ENCODE assay signal across 8 cellular contexts in the genomic region with DNA sequence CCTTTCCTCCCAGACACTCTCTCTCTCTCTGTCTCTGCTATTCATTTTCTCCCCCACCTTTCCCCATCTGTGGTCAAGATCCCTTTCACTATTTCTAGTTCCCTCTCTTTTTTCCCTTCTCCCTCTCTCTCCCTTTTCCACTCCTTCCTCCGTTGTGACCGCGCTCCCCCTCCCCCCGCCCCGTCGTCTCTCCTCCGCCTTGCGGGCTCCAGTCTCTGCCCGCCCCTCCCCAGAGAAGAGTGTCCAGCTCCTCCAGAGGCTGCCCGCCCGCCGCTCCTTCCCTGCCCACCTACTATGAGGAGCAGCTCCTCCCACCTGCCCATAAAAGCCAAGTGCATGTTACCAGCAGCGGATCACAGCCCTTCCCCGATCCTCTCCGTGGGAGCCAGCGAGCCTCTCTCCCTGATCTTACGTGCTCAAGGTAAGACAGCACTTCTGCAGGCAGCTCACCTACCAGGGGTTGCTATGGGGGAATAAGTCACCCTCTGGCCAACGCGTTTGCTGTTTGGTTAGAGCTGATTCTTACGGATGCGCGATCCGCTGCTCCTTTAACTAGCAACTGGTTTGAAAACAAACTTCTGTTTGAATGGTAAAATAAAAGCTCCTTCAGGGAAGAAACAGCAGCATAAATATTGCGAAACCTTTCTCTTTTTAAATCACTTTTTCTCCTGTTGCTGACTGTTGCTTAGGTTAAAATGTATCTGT. TPM values are rescaled to one million over a fixed set of nuclear protein-coding genes. Genes with fewer than 3 reads are reported as not detected.
DNase-seq lines count a peak whose midpoint lies in the region; ATAC-seq lines count a peak whose summit lies in the region.

A gene (plus strand): TSS at position 351 of the 705 bp plus-strand sequence. CDS start 152,089 bp downstream, outside the sequence.

- H3K27me3 Mint-ChIP-seq in activated naive CD8-positive, alpha-beta T cell treated with anti-CD3 and anti-CD28 coated beads, Interleukin-2, amount 50 U/mL, for 24 hours = peaks cover 67% of the 10 kb centered on the region

- H3K9me3 Mint-ChIP-seq in activated naive CD8-positive, alpha-beta T cell treated with anti-CD3 and anti-CD28 coated beads, Interleukin-2, amount 50 U/mL, for 24 hours = no peaks in the 10 kb centered on the region

- H3K36me3 Mint-ChIP-seq in activated naive CD8-positive, alpha-beta T cell treated with anti-CD3 and anti-CD28 coated beads, Interleukin-2, amount 50 U/mL, for 24 hours (ENCODE audit: low read depth) = no peaks in the 10 kb centered on the region

- intact Hi-C loops in sciatic nerve (cut with DNase I) = no loop called here

- H3K4me1 Mint-ChIP-seq in activated naive CD8-positive, alpha-beta T cell treated with anti-CD3 and anti-CD28 coated beads, Interleukin-2, amount 50 U/mL, for 24 hours = peaks cover 13% of the 10 kb centered on the region

- DNase-seq in NCI-H748 (lab: John Stamatoyannopoulos, UW; ENCODE audit: unreplicated experiment) (peak; percentile 57), NCI-H748 treated with DMSO at 0.1 percent for 48 hours (lab: John Stamatoyannopoulos, UW) (no peak), hypothalamus (lab: John Stamatoyannopoulos, UW) (peak in 27 of 51 donors; percentile 3 to 50 (median 15)), sciatic nerve (ENCODE audit: low spot score) (peak; percentile 83), DMS 273 (lab: John Stamatoyannopoulos, UW; ENCODE audit: unreplicated experiment) (no peak)
- DNase-seq in activated naive CD8-positive, alpha-beta T cell treated with anti-CD3 and anti-CD28 coated beads, Interleukin-2, amount 50 U/mL, for 24 hours = no peak
- DNase-seq in stimulated activated CD4-positive, alpha-beta T cell treated with anti-CD3 and anti-CD28 coated beads, Interleukin-2, amount 100 ng/mL, for 48 hours = no peak

- H3K4me3 Mint-ChIP-seq in activated naive CD8-positive, alpha-beta T cell treated with anti-CD3 and anti-CD28 coated beads, Interleukin-2, amount 50 U/mL, for 24 hours = peak within 1 kb of the TSS; percentile 55

- ATAC-seq in activated naive CD8-positive, alpha-beta T cell treated with anti-CD3 and anti-CD28 coated beads, Interleukin-2, amount 50 U/mL, for 24 hours = no peak
- ATAC-seq in sciatic nerve (peak; percentile 91), GM21619 (IDR thresholded peaks at IDR 0.05; ENCODE audit: unreplicated experiment) (no peak)

- H3K27ac Mint-ChIP-seq in activated naive CD8-positive, alpha-beta T cell treated with anti-CD3 and anti-CD28 coated beads, Interleukin-2, amount 50 U/mL, for 24 hours = no peak within 1 kb of the TSS

RNA-seq across cellular contexts. Expression of the gene that starts here (rescaled TPM):
- 114 TPM for total RNA-seq in sciatic nerve

Comparison
In these comparisons a context has a peak if more than half of its experiments do, and no peak if none do; other contexts are left out.
1. DNase-seq: peak in NCI-H748 (single experiment), hypothalamus (27 of 51) and sciatic nerve (single experiment); none in NCI-H748 treated with DMSO at 0.1 percent for 48 hours (single experiment), activated naive CD8-positive, alpha-beta T cell treated with anti-CD3 and anti-CD28 coated beads, Interleukin-2, amount 50 U/mL, for 24 hours (single experiment), stimulated activated CD4-positive, alpha-beta T cell treated with anti-CD3 and anti-CD28 coated beads, Interleukin-2, amount 100 ng/mL, for 48 hours (0 of 2) and DMS 273 (single experiment).